Comparison of ENCODE assay signal across 16 cellular contexts in genomic region chr13:77846173-77846572, GRCh38.
DNase-seq lines count a peak whose midpoint lies in the region; ATAC-seq and TF ChIP-seq lines count a peak whose summit lies in the region.
"Had no signal": no experiment of that assay in that cellular context is flagged by ENCODE, and none has a peak within 500 bp of the region (broad histone marks: within the 10 kb centered on the region; RNA-seq: fewer than 3 reads in every experiment).

No MANE protein-coding gene starts in this region.

- no TSS peak for BruUV-seq in PC-3 (replicated peaks; lab: Mats Ljungman, UMichigan)

- intact Hi-C loops in PC-3 (cut with micrococcal nuclease), result no loop called here

- no peaks in the 10 kb centered on the region for H3K27me3 Mint-ChIP-seq in WTC11 (ENCODE audit: low read depth)

- no peaks in the 10 kb centered on the region for H3F3A ChIP-seq in PC-3 (ENCODE audit: low read length, unreplicated experiment)

- H3K79me2 ChIP-seq in PC-3 (ENCODE audit: low read length), result no peaks in the 10 kb centered on the region

- H3K9me3 Mint-ChIP-seq in WTC11, result peaks cover 29% of the 10 kb centered on the region

- H3K9me2 ChIP-seq in PC-3 (replicated peaks; ENCODE audit: low read length), result no peaks in the 10 kb centered on the region

- no peak overlapping the region for H3K27ac Mint-ChIP-seq in WTC11
- H3K27ac Mint-ChIP-seq: activated T-helper 2 cell treated with anti-CD3 and anti-CD28 coated beads, Interferon-gamma antibody, Interleukin-2, Interleukin-4, amounts not matched to agents 10 μg/mL and 5 μg/mL and 100 μg/mL, durations not matched to agents 14 hours and 24 hours and 36 hours had no signal

- no peak overlapping the region for H3K9ac ChIP-seq in PC-3 (ENCODE audit: low read length)

- H4K20me1 ChIP-seq in PC-3 (ENCODE audit: low read length), result no peaks in the 10 kb centered on the region

- no peak overlapping the region for H3K4me3 Mint-ChIP-seq in WTC11

- H3K4me3 ChIP-seq in PC-3 (ENCODE audit: low read length), result no peak overlapping the region
- H3K4me3 ChIP-seq: gastroesophageal sphincter, Peyer's patch, uterus had no signal

- ATAC-seq in GM19035 (IDR thresholded peaks at IDR 0.05; ENCODE audit: unreplicated experiment) (peak; percentile 67), HG02678 (IDR thresholded peaks at IDR 0.05; ENCODE audit: unreplicated experiment) (peak; percentile 65), HG03520 (IDR thresholded peaks at IDR 0.05; ENCODE audit: unreplicated experiment) (peak; percentile 79), SK-N-SH treated with all-trans-retinoic acid at 6 μM for 48 hours (no peak), PC-3 (no peak), WTC11 (no peak)
- ATAC-seq: gastroesophageal sphincter had no signal

- no peaks in the 10 kb centered on the region for H3K9me3 ChIP-seq in PC-3 (ENCODE audit: low read length)
- H3K9me3 ChIP-seq: Peyer's patch, uterus had no signal

- H3K36me3 ChIP-seq in PC-3 (ENCODE audit: low read depth, low read length), result no peaks in the 10 kb centered on the region
- H3K36me3 ChIP-seq: gastroesophageal sphincter, Peyer's patch had no signal

- POLR2A ChIA-PET in GM10248 (lab: Yijun Ruan, JAX), result interaction anchor here (0.6 kb wide), 1 partner anchor 62 kb away, joined by 3 read pairs; no protein-coding TSS in a partner anchor
- POLR2A ChIA-PET in PC-3 (lab: Charles Lee; ENCODE audit: unreplicated experiment), result no interaction called here
- POLR2A ChIA-PET in WTC11 (lab: Charles Lee), result no interaction called here

- peaks cover 10% of the 10 kb centered on the region for H3K4me1 Mint-ChIP-seq in WTC11

- no peaks in the 10 kb centered on the region for H3K4me1 ChIP-seq in PC-3 (ENCODE audit: insufficient read depth, low read length)
- H3K4me1 ChIP-seq: gastroesophageal sphincter, Peyer's patch, uterus had no signal

- H3K27me3 ChIP-seq in PC-3 (ENCODE audit: low read length), result no peaks in the 10 kb centered on the region
- H3K27me3 ChIP-seq: gastroesophageal sphincter, Peyer's patch, uterus had no signal

- TF ChIP-seq CTCF in GM10248 (IDR thresholded peaks at IDR 0.05; ENCODE audit: control extremely low read depth, extremely low read depth, low read depth, missing control alignments), result no peak
- TF ChIP-seq CTCF in PC-3 (conservative IDR thresholded peaks at IDR 0.05; ENCODE audit: low read depth, low read length), result no peak
- no peak for TF ChIP-seq CTCF in WTC11 (IDR thresholded peaks at IDR 0.05)

- DNase-seq in GM10248 (ENCODE audit: extremely low spot score) (peak; percentile 5), NCI-H1930 (lab: John Stamatoyannopoulos, UW) (no peak), PC-3 (no peak), WTC11 (ENCODE audit: low spot score) (no peak)
- DNase-seq: activated CD4-positive, alpha-beta T cell treated with anti-CD3 and anti-CD28 coated beads, Interleukin-2, amount 50 U/mL, for 4 hours; DMS 273 treated with DMSO at 0.1 percent for 48 hours; effector CD4-positive, alpha-beta T cell; NCI-H226; Peyer's patch; uterus had no signal

- CTCF ChIA-PET in GM10248 (lab: Yijun Ruan, JAX), result interaction anchor here (1.0 to 1.4 kb wide), 3 partner anchors 11 to 57 kb away, joined by 3 read pairs; no protein-coding TSS in a partner anchor
- CTCF ChIA-PET in PC-3 (lab: Charles Lee), result no interaction called here
- CTCF ChIA-PET in WTC11 (lab: Charles Lee), result no interaction called here

- peaks cover 32% of the 10 kb centered on the region for H3K36me3 Mint-ChIP-seq in WTC11

- no peak overlapping the region for H2AFZ ChIP-seq in PC-3 (ENCODE audit: low read length)

- H3K4me2 ChIP-seq in PC-3 (ENCODE audit: low read length), result no peak overlapping the region

- H3K27ac ChIP-seq in PC-3 (ENCODE audit: low read length), result no peak overlapping the region
- H3K27ac ChIP-seq: gastroesophageal sphincter, Peyer's patch, uterus had no signal

TF ChIP-seq in SK-N-SH treated with all-trans-retinoic acid at 6 μM for 48 hours, 23 proteins besides CTCF, POLR2A, EP300 and RAD21 (continues in another document):
- TF ChIP-seq, protein P1, sequence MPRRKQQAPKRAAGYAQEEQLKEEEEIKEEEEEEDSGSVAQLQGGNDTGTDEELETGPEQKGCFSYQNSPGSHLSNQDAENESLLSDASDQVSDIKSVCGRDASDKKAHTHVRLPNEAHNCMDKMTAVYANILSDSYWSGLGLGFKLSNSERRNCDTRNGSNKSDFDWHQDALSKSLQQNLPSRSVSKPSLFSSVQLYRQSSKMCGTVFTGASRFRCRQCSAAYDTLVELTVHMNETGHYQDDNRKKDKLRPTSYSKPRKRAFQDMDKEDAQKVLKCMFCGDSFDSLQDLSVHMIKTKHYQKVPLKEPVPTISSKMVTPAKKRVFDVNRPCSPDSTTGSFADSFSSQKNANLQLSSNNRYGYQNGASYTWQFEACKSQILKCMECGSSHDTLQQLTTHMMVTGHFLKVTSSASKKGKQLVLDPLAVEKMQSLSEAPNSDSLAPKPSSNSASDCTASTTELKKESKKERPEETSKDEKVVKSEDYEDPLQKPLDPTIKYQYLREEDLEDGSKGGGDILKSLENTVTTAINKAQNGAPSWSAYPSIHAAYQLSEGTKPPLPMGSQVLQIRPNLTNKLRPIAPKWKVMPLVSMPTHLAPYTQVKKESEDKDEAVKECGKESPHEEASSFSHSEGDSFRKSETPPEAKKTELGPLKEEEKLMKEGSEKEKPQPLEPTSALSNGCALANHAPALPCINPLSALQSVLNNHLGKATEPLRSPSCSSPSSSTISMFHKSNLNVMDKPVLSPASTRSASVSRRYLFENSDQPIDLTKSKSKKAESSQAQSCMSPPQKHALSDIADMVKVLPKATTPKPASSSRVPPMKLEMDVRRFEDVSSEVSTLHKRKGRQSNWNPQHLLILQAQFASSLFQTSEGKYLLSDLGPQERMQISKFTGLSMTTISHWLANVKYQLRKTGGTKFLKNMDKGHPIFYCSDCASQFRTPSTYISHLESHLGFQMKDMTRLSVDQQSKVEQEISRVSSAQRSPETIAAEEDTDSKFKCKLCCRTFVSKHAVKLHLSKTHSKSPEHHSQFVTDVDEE (CRISPR knock-in tag; IDR thresholded peaks at IDR 0.05), result no peak
- TF ChIP-seq ZFP30 (CRISPR knock-in tag; IDR thresholded peaks at IDR 0.05) (no peak), PPARA (CRISPR knock-in tag; IDR thresholded peaks at IDR 0.05; ENCODE audit: borderline replicate concordance) (no peak), CSRNP3 (CRISPR knock-in tag; IDR thresholded peaks at IDR 0.05) (no peak), TCF4 (CRISPR knock-in tag; IDR thresholded peaks at IDR 0.05; ENCODE audit: borderline replicate concordance) (no peak), GLIS3 (CRISPR knock-in tag; IDR thresholded peaks at IDR 0.05) (no peak)

TF ChIP-seq in WTC11, 78 proteins besides CTCF, POLR2A, EP300 and RAD21:
- TF ChIP-seq, protein P2, sequence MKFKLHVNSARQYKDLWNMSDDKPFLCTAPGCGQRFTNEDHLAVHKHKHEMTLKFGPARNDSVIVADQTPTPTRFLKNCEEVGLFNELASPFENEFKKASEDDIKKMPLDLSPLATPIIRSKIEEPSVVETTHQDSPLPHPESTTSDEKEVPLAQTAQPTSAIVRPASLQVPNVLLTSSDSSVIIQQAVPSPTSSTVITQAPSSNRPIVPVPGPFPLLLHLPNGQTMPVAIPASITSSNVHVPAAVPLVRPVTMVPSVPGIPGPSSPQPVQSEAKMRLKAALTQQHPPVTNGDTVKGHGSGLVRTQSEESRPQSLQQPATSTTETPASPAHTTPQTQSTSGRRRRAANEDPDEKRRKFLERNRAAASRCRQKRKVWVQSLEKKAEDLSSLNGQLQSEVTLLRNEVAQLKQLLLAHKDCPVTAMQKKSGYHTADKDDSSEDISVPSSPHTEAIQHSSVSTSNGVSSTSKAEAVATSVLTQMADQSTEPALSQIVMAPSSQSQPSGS (CRISPR knock-in tag; IDR thresholded peaks at IDR 0.05; ENCODE audit: borderline replicate concordance, low read depth), result no peak

Comparison
In these comparisons a context has a peak if more than half of its experiments do, and no peak if none do; other contexts are left out.
1. ATAC-seq: peak in GM19035 (single experiment), HG02678 (single experiment) and HG03520 (single experiment); none in SK-N-SH treated with all-trans-retinoic acid at 6 μM for 48 hours (single experiment), PC-3 (single experiment) and WTC11 (single experiment).